Comparison of ENCODE assay signal across 19 cellular contexts in the genomic region with DNA sequence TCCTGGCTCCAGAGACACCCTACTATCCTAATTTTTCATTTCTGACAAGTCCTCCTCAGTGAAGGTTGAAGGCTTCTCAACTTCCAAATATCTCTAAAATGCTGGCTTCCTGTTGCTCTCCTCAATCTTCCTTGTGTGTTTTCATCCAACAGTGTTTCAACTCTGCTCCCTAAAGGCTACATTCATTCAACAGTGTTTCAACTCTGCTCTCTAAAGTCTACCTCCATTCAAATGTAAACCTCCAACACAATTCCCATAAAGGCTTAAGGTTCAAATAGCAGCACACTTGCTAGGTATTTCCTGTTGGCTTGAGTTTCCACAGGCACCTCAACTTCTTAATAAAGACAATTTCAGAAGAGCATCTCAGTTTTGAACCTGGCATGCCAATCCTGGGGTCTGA.
DNase-seq lines count a peak whose midpoint lies in the region; ATAC-seq, FAIRE-seq and TF ChIP-seq lines count a peak whose summit lies in the region.
"Had no signal": no experiment of that assay in that cellular context is flagged by ENCODE, and none has a peak within 500 bp of the region (broad histone marks: within the 10 kb centered on the region; RNA-seq: fewer than 3 reads in every experiment).

No MANE protein-coding gene starts in this region.

- no peaks in the 10 kb centered on the region for H3K36me3 ChIP-seq in GM12878 (ENCODE audit: control insufficient read depth in 2 of 2, insufficient read depth in 2 of 2, low read length in 1 of 2)
- no peaks in the 10 kb centered on the region for H3K36me3 ChIP-seq in iPS-18a (ENCODE audit: control insufficient read depth, low read depth, low read length)
- no peaks in the 10 kb centered on the region for H3K36me3 ChIP-seq in neural progenitor cell
- H3K36me3 ChIP-seq in ascending aorta, result no peaks in the 10 kb centered on the region
- no peaks in the 10 kb centered on the region for H3K36me3 ChIP-seq in effector memory CD4-positive, alpha-beta T cell (ENCODE audit: control insufficient read depth, insufficient read depth, low read length)
- H3K36me3 ChIP-seq: HAP-1 had no signal

- TF ChIP-seq CTCF in H9 (conservative IDR thresholded peaks at IDR 0.05) (no peak), GM12878 (IDR thresholded peaks at IDR 0.05 in 2 of 3, conservative IDR thresholded peaks at IDR 0.05 in 1 of 3; ENCODE audit: control insufficient read depth in 2 of 3, extremely low read depth in 1 of 3, insufficient read depth in 1 of 3, low read depth in 3 of 3, low read length in 3 of 3) (no peak), neural progenitor cell (IDR thresholded peaks at IDR 0.05) (no peak), ascending aorta (IDR thresholded peaks at IDR 0.05) (no peak)

- SMC1A ChIA-PET in GM12878 (lab: Charles Lee; ENCODE audit: uncharacterized antibody, unreplicated experiment), result no interaction called here

- no peaks in the 10 kb centered on the region for H3K27me3 ChIP-seq in H9 (ENCODE audit: insufficient read depth, low read length)
- no peaks in the 10 kb centered on the region for H3K27me3 ChIP-seq in GM12878 (replicated peaks in 1 of 2; ENCODE audit: control insufficient read depth in 2 of 2, insufficient read depth in 2 of 2, low read length in 1 of 2)
- no peaks in the 10 kb centered on the region for H3K27me3 ChIP-seq in iPS-18a (ENCODE audit: control insufficient read depth, insufficient read depth, low read length)
- H3K27me3 ChIP-seq in neural progenitor cell, result no peaks in the 10 kb centered on the region
- no peaks in the 10 kb centered on the region for H3K27me3 ChIP-seq in ascending aorta
- H3K27me3 ChIP-seq in effector memory CD4-positive, alpha-beta T cell (replicated peaks; ENCODE audit: control insufficient read depth, insufficient read depth, low read length, poor library complexity, severe bottlenecking), result no peaks in the 10 kb centered on the region

- H3K9me3 ChIP-seq in H9 (ENCODE audit: control insufficient read depth, low read depth, low read length), result no peaks in the 10 kb centered on the region
- no peaks in the 10 kb centered on the region for H3K9me3 ChIP-seq in GM12878 (replicated peaks; ENCODE audit: control insufficient read depth, insufficient read depth, low read length)
- no peaks in the 10 kb centered on the region for H3K9me3 ChIP-seq in iPS-18a (ENCODE audit: control insufficient read depth, low read depth, low read length)
- no peaks in the 10 kb centered on the region for H3K9me3 ChIP-seq in neural progenitor cell (ENCODE audit: low read depth)
- H3K9me3 ChIP-seq in ascending aorta, result no peaks in the 10 kb centered on the region
- H3K9me3 ChIP-seq in effector memory CD4-positive, alpha-beta T cell (ENCODE audit: control insufficient read depth, low read length), result no peaks in the 10 kb centered on the region
- H3K9me3 ChIP-seq: HAP-1 had no signal

- H3K36me3 Mint-ChIP-seq in H9 (ENCODE audit: insufficient read depth in 1 of 3, low read depth in 3 of 3) (no peaks in the 10 kb centered on the region), neural progenitor cell (no peaks in the 10 kb centered on the region)
- H3K36me3 Mint-ChIP-seq: CD4-positive, alpha-beta memory T cell had no signal

- intact Hi-C loops in GM12878 (cut with micrococcal nuclease; ENCODE audit: unreplicated experiment) (no loop called here), ascending aorta (cut with DNase I) (no loop called here)

- H3K4ac ChIP-seq in H9 (ENCODE audit: low read depth, low read length), result no peak overlapping the region

- H3K4me2 ChIP-seq in H9 (ENCODE audit: insufficient read depth, insufficient read length, low read length) (no peak overlapping the region), GM12878 (ENCODE audit: control insufficient read depth, insufficient read depth) (no peak overlapping the region), neural progenitor cell (no peak overlapping the region)

- H3K18ac ChIP-seq in H9 (ENCODE audit: insufficient read length, low read depth, low read length), result no peak overlapping the region

- H3K79me2 ChIP-seq in H9 (ENCODE audit: insufficient read depth, low read length) (no peaks in the 10 kb centered on the region), GM12878 (ENCODE audit: control insufficient read depth, insufficient read depth, low read length) (no peaks in the 10 kb centered on the region), neural progenitor cell (ENCODE audit: low read depth) (no peaks in the 10 kb centered on the region)

- H4K20me1 ChIP-seq in H9 (ENCODE audit: control insufficient read depth, insufficient read depth, insufficient read length) (no peaks in the 10 kb centered on the region), GM12878 (ENCODE audit: control insufficient read depth, insufficient read depth) (no peaks in the 10 kb centered on the region), neural progenitor cell (ENCODE audit: low read depth) (no peaks in the 10 kb centered on the region)

- H3F3A ChIP-seq in neural progenitor cell (ENCODE audit: low read depth), result no peaks in the 10 kb centered on the region

- POLR2A ChIA-PET in GM12878 (lab: Charles Lee), result no interaction called here

- H3T11ph ChIP-seq in H9 (ENCODE audit: low read length), result no peak overlapping the region

- H4K91ac ChIP-seq in H9 (ENCODE audit: insufficient read length, low read depth, low read length), result no peak overlapping the region

- H3K23ac ChIP-seq in H9 (ENCODE audit: insufficient read length, low read depth, low read length), result no peak overlapping the region

- H2BK120ac ChIP-seq in H9 (ENCODE audit: low read depth, low read length, poor library complexity, severe bottlenecking), result no peak overlapping the region

- in situ Hi-C loops in GM12878 (cut with MboI), result no loop called here

- RAD21 ChIA-PET in GM12878 (lab: Charles Lee; ENCODE audit: unreplicated experiment), result no interaction called here

- H3K4me3 Mint-ChIP-seq in H9, result peak overlapping the region in 1 of 2 experiments; percentile 10; a peak in 1 of 5 replicates
- H3K4me3 Mint-ChIP-seq in neural progenitor cell, result no peak overlapping the region
- H3K4me3 Mint-ChIP-seq: CD4-positive, alpha-beta memory T cell; HFFc6 had no signal

- no peak overlapping the region for H2BK5ac ChIP-seq in H9 (ENCODE audit: insufficient read length, low read length)

- no peak overlapping the region for H3K14ac ChIP-seq in H9 (ENCODE audit: insufficient read depth, low read length)

- H2BK20ac ChIP-seq in H9 (ENCODE audit: low read depth, low read length, poor library complexity, severe bottlenecking), result no peak overlapping the region

- CTCF ChIA-PET in GM12878 (lab: Yijun Ruan, JAX), result no interaction called here

- H3K9ac ChIP-seq in H9 (ENCODE audit: extremely low read depth, insufficient read length, low read length) (no peak overlapping the region), GM12878 (ENCODE audit: control insufficient read depth, insufficient read depth, low read length) (no peak overlapping the region), iPS-18a (ENCODE audit: low read length) (no peak overlapping the region), neural progenitor cell (no peak overlapping the region)

- TF ChIP-seq EP300 in GM12878 (IDR thresholded peaks at IDR 0.05; ENCODE audit: borderline replicate concordance in 1 of 2, control insufficient read depth in 1 of 2, low read depth in 2 of 2, low read length in 2 of 2), result no peak

- FAIRE-seq in GM12878 (lab: Jason Lieb, UNC), result peak; percentile 31
- FAIRE-seq: GM12892 had no signal

- no peak for TF ChIP-seq POLR2A in GM12878 (IDR thresholded peaks at IDR 0.05; ENCODE audit: low read depth, low read length)

- no peaks in the 10 kb centered on the region for H3K79me1 ChIP-seq in H9 (ENCODE audit: insufficient read depth, low read depth, low read length, poor library complexity, severe bottlenecking)

- no peaks in the 10 kb centered on the region for H3K27me3 Mint-ChIP-seq in H9 (ENCODE audit: low read depth)
- H3K27me3 Mint-ChIP-seq in neural progenitor cell (ENCODE audit: insufficient read depth, low read depth), result no peaks in the 10 kb centered on the region

- BruUV-seq in GM12878 (replicated peaks; lab: Mats Ljungman, UMichigan), result no TSS peak

- H3K4me1 ChIP-seq in H9 (ENCODE audit: insufficient read depth, low read length), result peaks cover 4% of the 10 kb centered on the region; the same call in 1 of the 2 replicates
- no peaks in the 10 kb centered on the region for H3K4me1 ChIP-seq in GM12878 (ENCODE audit: control insufficient read depth, insufficient read depth, low read length)
- H3K4me1 ChIP-seq in iPS-18a (ENCODE audit: control insufficient read depth, low read depth, low read length), result peaks cover 11% of the 10 kb centered on the region
- H3K4me1 ChIP-seq in neural progenitor cell, result no peaks in the 10 kb centered on the region
- no peaks in the 10 kb centered on the region for H3K4me1 ChIP-seq in ascending aorta
- H3K4me1 ChIP-seq in effector memory CD4-positive, alpha-beta T cell (ENCODE audit: control insufficient read depth, insufficient read depth, low read length, poor library complexity, severe bottlenecking), result no peaks in the 10 kb centered on the region
- H3K4me1 ChIP-seq: HAP-1 had no signal

- H4K8ac ChIP-seq in H9 (replicated peaks; ENCODE audit: insufficient read length, low read depth, low read length), result no peak overlapping the region

- H3K4me1 Mint-ChIP-seq in H9, result peaks cover 12% of the 10 kb centered on the region in 2 experiments
- H3K4me1 Mint-ChIP-seq in neural progenitor cell, result no peaks in the 10 kb centered on the region
- H3K4me1 Mint-ChIP-seq: CD4-positive, alpha-beta memory T cell had no signal

- no peak overlapping the region for H2AK5ac ChIP-seq in H9 (ENCODE audit: insufficient read length, low read length)

- DNase-seq in H9 (no peak), GM12878 (ENCODE audit: low read depth, low spot score) (no peak), neural progenitor cell (ENCODE audit: low spot score) (no peak), ascending aorta (ENCODE audit: low spot score in 2 of 2) (no peak), NCI-H524 (lab: John Stamatoyannopoulos, UW) (no peak)
- no peak for DNase-seq in effector memory CD4-positive, alpha-beta T cell
- DNase-seq: C1 segment of cervical spinal cord; Calu3; CD4-positive, alpha-beta memory T cell; COR-L47; DMS53; DMS79 treated with DMSO at 0.1 percent for 48 hours; GF-D8; GOT3; HFFc6 had no signal

- no peaks in the 10 kb centered on the region for H3K23me2 ChIP-seq in H9 (ENCODE audit: insufficient read length, low read depth, low read length, poor library complexity, severe bottlenecking)

- TF ChIP-seq RAD21 in GM12878 (IDR thresholded peaks at IDR 0.05; ENCODE audit: insufficient read depth, low read depth, low read length), result no peak

- H3K4me3 ChIP-seq in GM12878 (no peak overlapping the region), iPS-18a (ENCODE audit: low read length) (peak overlapping the region; percentile 8), neural progenitor cell (no peak overlapping the region), ascending aorta (no peak overlapping the region)
- no peak overlapping the region for H3K4me3 ChIP-seq in effector memory CD4-positive, alpha-beta T cell (ENCODE audit: insufficient read depth, low read depth, low read length, poor library complexity, severe bottlenecking)
- H3K4me3 ChIP-seq: HAP-1 had no signal

- H3K27ac Mint-ChIP-seq in H9, result peak overlapping the region in 2 of 3 experiments; percentile 0 to 13; a peak in 2 of 7 replicates
- H3K27ac Mint-ChIP-seq in neural progenitor cell, result no peak overlapping the region
- H3K27ac Mint-ChIP-seq: CD4-positive, alpha-beta memory T cell; HFFc6 had no signal

- no peak for ATAC-seq in GM12878
- no peak for ATAC-seq in GM19467 (IDR thresholded peaks at IDR 0.05; ENCODE audit: unreplicated experiment)

- no peak overlapping the region for H2BK12ac ChIP-seq in H9 (ENCODE audit: insufficient read length, low read depth, low read length)

- H2AFZ ChIP-seq in H9 (ENCODE audit: low read length) (no peak overlapping the region), GM12878 (ENCODE audit: control insufficient read depth, low read depth, low read length) (no peak overlapping the region), neural progenitor cell (replicated peaks) (peak overlapping the region; percentile 55)

- H2BK15ac ChIP-seq in H9 (ENCODE audit: low read depth, low read length), result no peak overlapping the region

- H4K5ac ChIP-seq in H9 (ENCODE audit: insufficient read length, low read depth, low read length), result no peak overlapping the region

- H3K27ac ChIP-seq in H9 (ENCODE audit: insufficient read length, low read depth, low read length), result no peak overlapping the region
- no peak overlapping the region for H3K27ac ChIP-seq in GM12878 (ENCODE audit: control insufficient read depth, insufficient read depth)
- no peak overlapping the region for H3K27ac ChIP-seq in iPS-18a (ENCODE audit: low read length)
- no peak overlapping the region for H3K27ac ChIP-seq in neural progenitor cell
- H3K27ac ChIP-seq in ascending aorta, result no peak overlapping the region
- no peak overlapping the region for H3K27ac ChIP-seq in effector memory CD4-positive, alpha-beta T cell (ENCODE audit: insufficient read depth, low read length, poor library complexity, severe bottlenecking)

- H3K56ac ChIP-seq in H9 (ENCODE audit: insufficient read length, low read depth, low read length), result no peak overlapping the region

- H3K9me3 Mint-ChIP-seq in H9 (no peaks in the 10 kb centered on the region), neural progenitor cell (no peaks in the 10 kb centered on the region)
- H3K9me3 Mint-ChIP-seq: CD4-positive, alpha-beta memory T cell had no signal
